Comparison of ENCODE assay signal across 9 cellular contexts in the genomic region with DNA sequence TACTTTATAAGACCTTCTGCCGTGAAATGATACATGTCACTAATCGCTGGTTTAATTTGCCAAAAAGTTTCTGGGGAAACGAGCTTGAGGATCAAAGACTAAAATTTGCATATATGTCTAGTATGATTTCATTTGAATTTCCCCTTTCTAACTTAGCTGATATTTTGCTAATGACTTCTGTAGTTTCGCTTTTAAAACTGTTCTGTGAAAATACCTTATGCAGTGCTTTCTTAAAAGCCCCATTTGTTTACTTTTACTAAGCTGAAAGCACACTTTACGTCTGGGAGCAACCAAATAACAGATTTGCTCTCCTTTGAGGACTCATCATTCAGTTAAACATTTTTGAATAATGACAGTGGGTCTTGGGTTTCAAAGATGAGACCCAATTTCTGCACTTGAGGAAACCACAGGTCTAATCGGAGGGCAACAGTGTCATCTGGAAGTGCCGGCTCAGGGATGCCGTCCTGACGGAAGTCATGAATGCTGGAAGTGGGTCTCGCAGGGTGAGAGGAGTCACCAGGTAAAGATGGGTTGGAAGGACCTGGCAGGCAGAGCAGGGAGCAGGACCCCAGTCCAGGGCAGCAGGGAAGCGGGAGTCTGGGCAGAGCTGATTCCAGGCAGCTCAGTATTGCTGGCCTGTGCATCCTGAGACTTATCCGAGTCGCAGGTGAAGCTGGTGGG. TPM values are rescaled to one million over a fixed set of nuclear protein-coding genes. Genes with fewer than 3 reads are reported as not detected.
DNase-seq lines count a peak whose midpoint lies in the region; ATAC-seq and TF ChIP-seq lines count a peak whose summit lies in the region.
"Had no signal": no experiment of that assay in that cellular context is flagged by ENCODE, and none has a peak within 500 bp of the region (broad histone marks: within the 10 kb centered on the region; RNA-seq: fewer than 3 reads in every experiment).

No MANE protein-coding gene starts in this region.

- H3K27ac ChIP-seq in Karpas-422 (ENCODE audit: low read length) = peak overlapping the region; percentile 91
- peak overlapping the region; percentile 42 to 62 for H3K27ac ChIP-seq in mucosa of rectum (ENCODE audit: low read depth in 2 of 2, low read length in 2 of 2)
- no peak overlapping the region for H3K27ac ChIP-seq in WERI-Rb-1

- H3K4me2 ChIP-seq in Karpas-422 (ENCODE audit: low read depth, low read length, poor library complexity, severe bottlenecking) = peak overlapping the region; percentile 78

- H3K36me3 ChIP-seq in Karpas-422 (ENCODE audit: insufficient read depth, low read length) = peaks cover 2% of the 10 kb centered on the region; the same call in 1 of the 2 replicates
- H3K36me3 ChIP-seq in mucosa of rectum (ENCODE audit: control insufficient read depth in 2 of 2, insufficient read depth in 2 of 2, low read length in 2 of 2) = no peaks in the 10 kb centered on the region
- H3K36me3 ChIP-seq in WERI-Rb-1 = no peaks in the 10 kb centered on the region

- H3K9ac ChIP-seq in Karpas-422 (ENCODE audit: low read length) = peak overlapping the region; percentile 67
- no peak overlapping the region for H3K9ac ChIP-seq in mucosa of rectum (ENCODE audit: low read depth in 1 of 2, low read length in 2 of 2)

- H3K27me3 ChIP-seq in Karpas-422 (ENCODE audit: low read length) (no peaks in the 10 kb centered on the region), mucosa of rectum (ENCODE audit: control insufficient read depth in 2 of 2, insufficient read depth in 2 of 2, low read length in 2 of 2) (no peaks in the 10 kb centered on the region), WERI-Rb-1 (ENCODE audit: insufficient read depth, low read depth, severe bottlenecking) (peaks cover 8% of the 10 kb centered on the region)

- H3K9me3 ChIP-seq in Karpas-422 (ENCODE audit: low read length) (no peaks in the 10 kb centered on the region), mucosa of rectum (ENCODE audit: control insufficient read depth in 2 of 2, low read length in 2 of 2) (no peaks in the 10 kb centered on the region), WERI-Rb-1 (ENCODE audit: severe bottlenecking) (no peaks in the 10 kb centered on the region)

- H4K20me1 ChIP-seq in Karpas-422 (ENCODE audit: insufficient read depth, low read depth, low read length) = peaks cover 44% of the 10 kb centered on the region; the same call in 1 of the 2 replicates

- peak overlapping the region; percentile 64 for H3K4me3 ChIP-seq in Karpas-422 (ENCODE audit: low read length)
- H3K4me3 ChIP-seq in mucosa of rectum (ENCODE audit: low read length in 2 of 2) = peak overlapping the region in 1 of 2 donors; percentile 63
- H3K4me3 ChIP-seq in WERI-Rb-1 (ENCODE audit: low read depth, low read length) = no peak overlapping the region

- in situ Hi-C loops in GM13976 (cut with MboI; ENCODE audit: low sequenced_read_pairs, unreplicated experiment) = no loop called here

- H3K79me2 ChIP-seq in Karpas-422 (ENCODE audit: low read length) = peaks cover 89% of the 10 kb centered on the region

- peaks cover 99% of the 10 kb centered on the region for H3K4me1 ChIP-seq in Karpas-422 (ENCODE audit: low read length)
- peaks cover 19 to 23% of the 10 kb centered on the region in 2 donors for H3K4me1 ChIP-seq in mucosa of rectum (ENCODE audit: control insufficient read depth in 2 of 2, insufficient read depth in 2 of 2, low read length in 2 of 2)

- peak; percentile 63 for DNase-seq in GM13976 (ENCODE audit: low spot score)
- DNase-seq in Karpas-422 = peak; percentile 82
- DNase-seq in medulla oblongata (ENCODE audit: extremely low spot score) = no peak
- DNase-seq in cortex of kidney (lab: John Stamatoyannopoulos, UW) = no peak
- no peak for DNase-seq in WERI-Rb-1
- no peak for DNase-seq in SKM-1 (lab: John Stamatoyannopoulos, UW; ENCODE audit: unreplicated experiment)
- DNase-seq: activated CD4-positive, alpha-beta T cell treated with anti-CD3 and anti-CD28 coated beads for 4 hours had no signal

- ATAC-seq in GM21447 (IDR thresholded peaks at IDR 0.05; ENCODE audit: unreplicated experiment) = peak; percentile 43

- no peak for TF ChIP-seq CTCF in GM13976 (IDR thresholded peaks at IDR 0.05; ENCODE audit: borderline replicate concordance, control extremely low read depth, extremely low read depth, insufficient read depth, missing control alignments)
- TF ChIP-seq CTCF in WERI-Rb-1 (IDR thresholded peaks at IDR 0.05; ENCODE audit: low read depth, low read length) = no peak

- H2AFZ ChIP-seq in Karpas-422 (ENCODE audit: low read length) = no peak overlapping the region

- no peaks in the 10 kb centered on the region for H3K9me2 ChIP-seq in Karpas-422 (replicated peaks; ENCODE audit: insufficient read depth, low read length)

RNA-seq across cellular contexts. Expression of a gene that starts 33.2 kb away (rescaled TPM):
- 69.0 and 92.4 TPM in 2 replicates for total RNA-seq in Karpas-422 (2014; rRNA removed; shearing (Covaris generic); ENCODE audit: low replicate concordance)

Comparison
In these comparisons a context has a peak if more than half of its experiments do, and no peak if none do; other contexts are left out.
1. DNase-seq: peak in GM13976 (single experiment) and Karpas-422 (single experiment); none in medulla oblongata (single experiment), cortex of kidney (single experiment), WERI-Rb-1 (single experiment) and SKM-1 (single experiment).